ENCODE assay signal across 18 cellular contexts in the genomic region with DNA sequence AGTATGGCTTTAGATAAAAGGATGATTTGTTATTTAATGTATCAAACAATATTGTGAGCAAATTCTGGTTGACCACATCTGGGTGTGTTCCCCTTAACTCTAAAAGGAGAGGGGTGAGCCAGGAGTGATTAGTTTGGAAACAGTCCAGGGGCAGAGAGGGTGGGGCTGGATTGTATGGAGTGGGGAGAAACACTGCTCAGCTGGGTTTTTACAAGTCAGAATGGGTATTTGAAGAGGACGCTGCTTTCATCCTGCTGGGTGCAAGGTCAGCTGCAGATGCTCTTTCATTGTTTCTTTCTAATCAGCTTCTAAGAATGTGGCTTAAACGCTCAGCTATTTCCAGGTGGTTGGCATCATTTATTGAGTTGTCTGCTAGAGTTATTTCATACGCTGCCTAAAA.
DNase-seq lines count a peak whose midpoint lies in the region; ATAC-seq and TF ChIP-seq lines count a peak whose summit lies in the region.
"Had no signal": no experiment of that assay in that cellular context is flagged by ENCODE, and none has a peak within 500 bp of the region (broad histone marks: within the 10 kb centered on the region; RNA-seq: fewer than 3 reads in every experiment).

No MANE protein-coding gene starts in this region.

- intact Hi-C loops in natural killer cell (cut with micrococcal nuclease): no loop called here

- no peaks in the 10 kb centered on the region for H3K9me3 ChIP-seq in hepatocyte (ENCODE audit: low read depth)

- H3K27me3 ChIP-seq in GM23338 (ENCODE audit: insufficient read depth) (no peaks in the 10 kb centered on the region), hepatocyte (no peaks in the 10 kb centered on the region)

- H3K4me3 ChIP-seq in GM23338: no peak overlapping the region
- no peak overlapping the region for H3K4me3 ChIP-seq in hepatocyte

- H3K4me3 Mint-ChIP-seq in GM23338: no peak overlapping the region
- H3K4me3 Mint-ChIP-seq in activated naive CD4-positive, alpha-beta T cell treated with anti-CD3 and anti-CD28 coated beads, Interleukin-2, amount 10 ng/mL, durations not matched to agents 7 days and 5 days: no peak overlapping the region
- H3K4me3 Mint-ChIP-seq in natural killer cell: no peak overlapping the region
- H3K4me3 Mint-ChIP-seq: activated naive CD8-positive, alpha-beta T cell treated with anti-CD3 and anti-CD28 coated beads, Interleukin-2, amount 10 ng/mL, durations not matched to agents 7 days and 5 days; B cell; natural killer cell treated with Interleukin-12 subunit alpha and Interleukin-12 subunit beta and Interleukin-15 and Interleukin-18, amount 100 ng/mL, for 72 hours had no signal

- H3K36me3 Mint-ChIP-seq in GM23338 (ENCODE audit: low read depth) (no peaks in the 10 kb centered on the region), natural killer cell (no peaks in the 10 kb centered on the region)
- H3K36me3 Mint-ChIP-seq in activated naive CD4-positive, alpha-beta T cell treated with anti-CD3 and anti-CD28 coated beads, Interleukin-2, amount 10 ng/mL, durations not matched to agents 7 days and 5 days: no peaks in the 10 kb centered on the region
- H3K36me3 Mint-ChIP-seq: activated naive CD8-positive, alpha-beta T cell treated with anti-CD3 and anti-CD28 coated beads, Interleukin-2, amount 10 ng/mL, durations not matched to agents 7 days and 5 days; natural killer cell treated with Interleukin-12 subunit alpha and Interleukin-12 subunit beta and Interleukin-15 and Interleukin-18, amount 100 ng/mL, for 72 hours had no signal

- no peaks in the 10 kb centered on the region for H3F3A ChIP-seq in GM23338 (replicated peaks; ENCODE audit: low read depth)

- H3K27ac Mint-ChIP-seq in GM23338 (no peak overlapping the region), natural killer cell (no peak overlapping the region)
- no peak overlapping the region for H3K27ac Mint-ChIP-seq in activated naive CD4-positive, alpha-beta T cell treated with anti-CD3 and anti-CD28 coated beads, Interleukin-2, amount 10 ng/mL, durations not matched to agents 7 days and 5 days
- H3K27ac Mint-ChIP-seq: activated naive CD8-positive, alpha-beta T cell treated with anti-CD3 and anti-CD28 coated beads, Interleukin-2, amount 10 ng/mL, durations not matched to agents 7 days and 5 days; B cell; natural killer cell treated with Interleukin-12 subunit alpha and Interleukin-12 subunit beta and Interleukin-15 and Interleukin-18, amount 100 ng/mL, for 72 hours had no signal

- peak; percentile 33 for DNase-seq in AG20443 (ENCODE audit: low spot score)
- DNase-seq in GM23338 (ENCODE audit: low spot score): peak; percentile 39
- DNase-seq in NCI-H748 (lab: John Stamatoyannopoulos, UW; ENCODE audit: unreplicated experiment): peak; percentile 94
- DNase-seq in hepatocyte (ENCODE audit: low spot score): no peak
- no peak for DNase-seq in activated naive CD4-positive, alpha-beta T cell treated with anti-CD3 and anti-CD28 coated beads, Interleukin-2, amount 10 ng/mL, durations not matched to agents 7 days and 5 days
- no peak for DNase-seq in amniotic stem cell (lab: John Stamatoyannopoulos, UW)
- DNase-seq in GM13977 (ENCODE audit: low spot score): no peak
- DNase-seq in natural killer cell: no peak
- DNase-seq: activated CD4-positive, alpha-beta T cell treated with anti-CD3 and anti-CD28 coated beads, Interleukin-2, amount 50 U/mL, for 4 hours; activated naive CD8-positive, alpha-beta T cell treated with anti-CD3 and anti-CD28 coated beads, Interleukin-2, amount 10 ng/mL, durations not matched to agents 7 days and 5 days; activated T-cell treated with anti-CD3 and anti-CD28 coated beads, Interleukin-2, amount 50 U/mL, for 48 hours; DND-41; effector CD4-positive, alpha-beta T cell; NCI-H226; OCI-M1 had no signal

- H3K4me1 ChIP-seq in GM23338 (ENCODE audit: insufficient read depth) (peaks cover 39% of the 10 kb centered on the region), hepatocyte (ENCODE audit: insufficient read depth) (no peaks in the 10 kb centered on the region)

- H3K27ac ChIP-seq in GM23338 (ENCODE audit: low read depth) (no peak overlapping the region), hepatocyte (no peak overlapping the region)

- H2AFZ ChIP-seq in GM23338 (no peak overlapping the region), hepatocyte (no peak overlapping the region)

- H3K9me3 Mint-ChIP-seq in GM23338 (peaks cover 3% of the 10 kb centered on the region; the same call in 1 of the 3 replicates), natural killer cell (no peaks in the 10 kb centered on the region)
- H3K9me3 Mint-ChIP-seq in activated naive CD4-positive, alpha-beta T cell treated with anti-CD3 and anti-CD28 coated beads, Interleukin-2, amount 10 ng/mL, durations not matched to agents 7 days and 5 days: no peaks in the 10 kb centered on the region
- H3K9me3 Mint-ChIP-seq: activated naive CD8-positive, alpha-beta T cell treated with anti-CD3 and anti-CD28 coated beads, Interleukin-2, amount 10 ng/mL, durations not matched to agents 7 days and 5 days had no signal

- CTCF ChIA-PET in activated naive CD4-positive, alpha-beta T cell treated with anti-CD3 and anti-CD28 coated beads, Interleukin-2, amount 10 ng/mL, durations not matched to agents 7 days and 5 days (lab: Charles Lee): no interaction called here

- H3K4me2 ChIP-seq in GM23338: peak overlapping the region; percentile 22; the same call in 1 of the 2 replicates
- peak overlapping the region; percentile 34 for H3K4me2 ChIP-seq in hepatocyte

- H3K36me3 ChIP-seq in GM23338 (ENCODE audit: insufficient read depth): no peaks in the 10 kb centered on the region
- no peaks in the 10 kb centered on the region for H3K36me3 ChIP-seq in hepatocyte (replicated peaks; ENCODE audit: insufficient read depth, low read depth)

- no peaks in the 10 kb centered on the region for H3K9me2 ChIP-seq in GM23338 (ENCODE audit: insufficient read depth)
- H3K9me2 ChIP-seq in hepatocyte (replicated peaks; ENCODE audit: insufficient read depth): no peaks in the 10 kb centered on the region

- H3K27me3 Mint-ChIP-seq in GM23338 (ENCODE audit: insufficient read depth, low read depth, poor library complexity) (peaks cover 2% of the 10 kb centered on the region), natural killer cell (ENCODE audit: low read depth in 2 of 2) (no peaks in the 10 kb centered on the region)
- no peaks in the 10 kb centered on the region for H3K27me3 Mint-ChIP-seq in activated naive CD4-positive, alpha-beta T cell treated with anti-CD3 and anti-CD28 coated beads, Interleukin-2, amount 10 ng/mL, durations not matched to agents 7 days and 5 days

- H4K20me1 ChIP-seq in GM23338 (replicated peaks; ENCODE audit: insufficient read depth) (no peaks in the 10 kb centered on the region), hepatocyte (ENCODE audit: insufficient read depth, poor library complexity, severe bottlenecking) (no peaks in the 10 kb centered on the region)

- WGBS in hepatocyte (ENCODE audit: low lambda C conversion rate, missing lambda C conversion rate): 29% methylated on average over 3 of the region's 3 CpGs

- H3K4me1 Mint-ChIP-seq in GM23338 (peaks cover 42% of the 10 kb centered on the region), natural killer cell (no peaks in the 10 kb centered on the region)
- H3K4me1 Mint-ChIP-seq in activated naive CD4-positive, alpha-beta T cell treated with anti-CD3 and anti-CD28 coated beads, Interleukin-2, amount 10 ng/mL, durations not matched to agents 7 days and 5 days: no peaks in the 10 kb centered on the region
- H3K4me1 Mint-ChIP-seq: activated naive CD8-positive, alpha-beta T cell treated with anti-CD3 and anti-CD28 coated beads, Interleukin-2, amount 10 ng/mL, durations not matched to agents 7 days and 5 days; B cell had no signal

- ATAC-seq in GM23338 (peak; percentile 79), natural killer cell (no peak)
- ATAC-seq: natural killer cell treated with Interleukin-12 subunit alpha and Interleukin-12 subunit beta and Interleukin-15 and Interleukin-18, amount 100 ng/mL, for 72 hours; SK-N-SH treated with all-trans-retinoic acid at 6 μM for 48 hours had no signal

- H3K79me2 ChIP-seq in GM23338 (replicated peaks; ENCODE audit: insufficient read depth) (no peaks in the 10 kb centered on the region), hepatocyte (no peaks in the 10 kb centered on the region)

- TF ChIP-seq CTCF in GM23338 (conservative IDR thresholded peaks at IDR 0.05; ENCODE audit: low read depth in 2 of 2): no peak
- TF ChIP-seq CTCF in hepatocyte (IDR thresholded peaks at IDR 0.05; ENCODE audit: poor library complexity): no peak
- TF ChIP-seq CTCF in GM13977 (IDR thresholded peaks at IDR 0.05; ENCODE audit: extremely low read depth, insufficient read depth, missing control alignments): no peak
- TF ChIP-seq CTCF in natural killer cell (IDR thresholded peaks at IDR 0.05): no peak

- in situ Hi-C loops in GM13977 (cut with MboI; ENCODE audit: low pct_unique_long_range_greater_than_20kb, low sequenced_read_pairs, unreplicated experiment): no loop called here

TF ChIP-seq in GM23338, 12 proteins besides CTCF, POLR2A, EP300 and RAD21 (continues in another document):
- TF ChIP-seq POLR2AphosphoS5 (IDR thresholded peaks at IDR 0.05; ENCODE audit: low read depth): no peak
- TF ChIP-seq EZH2 (IDR thresholded peaks at IDR 0.05; ENCODE audit: low read depth, unreplicated experiment): no peak
- TF ChIP-seq NANOG (IDR thresholded peaks at IDR 0.05; ENCODE audit: borderline replicate concordance): no peak
- no peak for TF ChIP-seq ZNF331 (CRISPR knock-in tag; IDR thresholded peaks at IDR 0.05; ENCODE audit: low read depth)
- TF ChIP-seq ZNF114 (CRISPR knock-in tag; IDR thresholded peaks at IDR 0.05): no peak
- no peak for TF ChIP-seq STAT1 (IDR thresholded peaks at IDR 0.05; ENCODE audit: unreplicated experiment)
- TF ChIP-seq, protein P1, sequence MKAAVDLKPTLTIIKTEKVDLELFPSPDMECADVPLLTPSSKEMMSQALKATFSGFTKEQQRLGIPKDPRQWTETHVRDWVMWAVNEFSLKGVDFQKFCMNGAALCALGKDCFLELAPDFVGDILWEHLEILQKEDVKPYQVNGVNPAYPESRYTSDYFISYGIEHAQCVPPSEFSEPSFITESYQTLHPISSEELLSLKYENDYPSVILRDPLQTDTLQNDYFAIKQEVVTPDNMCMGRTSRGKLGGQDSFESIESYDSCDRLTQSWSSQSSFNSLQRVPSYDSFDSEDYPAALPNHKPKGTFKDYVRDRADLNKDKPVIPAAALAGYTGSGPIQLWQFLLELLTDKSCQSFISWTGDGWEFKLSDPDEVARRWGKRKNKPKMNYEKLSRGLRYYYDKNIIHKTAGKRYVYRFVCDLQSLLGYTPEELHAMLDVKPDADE (IDR thresholded peaks at IDR 0.05): no peak
- no peak for TF ChIP-seq CREB1 (CRISPR knock-in tag; IDR thresholded peaks at IDR 0.05; ENCODE audit: low read depth)
- no peak for TF ChIP-seq EZH2phosphoT487 (IDR thresholded peaks at IDR 0.05; ENCODE audit: unreplicated experiment)

Comparison
In these comparisons a context has a peak if more than half of its experiments do, and no peak if none do; other contexts are left out.
1. DNase-seq: peak in AG20443 (single experiment), GM23338 (single experiment) and NCI-H748 (single experiment); none in hepatocyte (single experiment), activated naive CD4-positive, alpha-beta T cell treated with anti-CD3 and anti-CD28 coated beads, Interleukin-2, amount 10 ng/mL, durations not matched to agents 7 days and 5 days (single experiment), amniotic stem cell (single experiment), GM13977 (single experiment) and natural killer cell (single experiment).